1 cellular context compared by ENCODE assay signal in the genomic region with DNA sequence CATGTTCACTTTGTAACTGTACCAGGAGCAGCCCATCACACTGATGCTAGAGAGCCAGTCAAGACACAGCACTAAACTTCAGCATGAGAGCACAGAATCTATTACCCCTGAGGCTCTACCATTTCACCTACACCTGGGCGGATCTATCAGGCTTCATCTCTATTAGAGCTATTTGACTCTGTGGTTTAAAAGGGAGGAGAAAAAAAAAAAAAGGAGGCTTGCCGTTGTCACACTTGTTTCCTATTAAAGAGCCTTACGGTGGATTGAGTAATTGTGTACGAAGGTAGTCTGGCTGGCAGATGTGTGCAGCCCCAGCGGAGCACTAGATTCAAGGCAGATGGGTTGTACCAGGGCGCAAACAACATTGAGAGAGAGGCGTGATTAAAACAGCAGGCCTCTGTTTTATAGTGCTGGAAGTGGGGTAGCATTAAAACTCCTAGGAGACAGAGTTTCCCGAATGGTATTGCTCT.
TF ChIP-seq lines count a peak whose summit lies in the region.

No MANE protein-coding gene starts in this region.

TF ChIP-seq in SK-N-SH treated with all-trans-retinoic acid at 6 μM for 48 hours, 23 proteins besides CTCF, POLR2A, EP300 and RAD21 (continued from another document):
- TF ChIP-seq CSRNP3 (CRISPR knock-in tag; IDR thresholded peaks at IDR 0.05) (peak; percentile 8; the same call in 1 of the 2 replicates), TSHZ2 (CRISPR knock-in tag; IDR thresholded peaks at IDR 0.05) (peak; percentile 66), ARNTL (CRISPR knock-in tag; IDR thresholded peaks at IDR 0.05; ENCODE audit: borderline replicate concordance, low read depth) (no peak)
